ENCODE assay signal across 8 cellular contexts in the genomic region with DNA sequence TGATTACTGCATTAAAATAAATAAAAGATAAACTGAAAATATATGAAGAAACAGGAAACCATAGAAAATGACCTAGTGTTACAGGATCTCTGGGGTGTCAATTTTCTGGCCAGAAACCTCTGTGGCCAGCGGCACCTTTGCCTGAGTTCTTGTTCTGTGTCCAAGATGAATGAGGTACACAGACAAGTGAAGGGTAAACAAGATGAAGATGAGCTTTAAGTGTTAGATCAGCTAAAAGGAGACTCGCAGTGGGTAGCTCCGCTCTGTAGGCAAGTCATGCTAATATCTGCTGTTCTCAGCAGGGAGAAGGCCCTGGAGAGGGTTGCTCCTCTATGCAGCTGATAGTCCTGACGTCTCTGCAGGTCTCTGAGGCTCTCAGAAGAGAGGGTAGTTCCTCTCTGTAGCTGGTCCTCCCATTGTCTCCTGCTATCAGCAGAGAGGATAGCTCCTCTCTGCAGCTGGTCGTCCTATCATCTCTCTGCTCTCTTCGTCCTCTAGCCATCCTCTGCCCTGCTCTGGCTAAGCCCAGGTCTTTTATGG. TPM values are rescaled to one million over a fixed set of nuclear protein-coding genes. Genes with fewer than 3 reads are reported as not detected.
A peak's percentile ranks its signal among the peaks of the same experiment; 100 is the strongest.
DNase-seq lines count a peak whose midpoint lies in the region; ATAC-seq, FAIRE-seq and TF ChIP-seq lines count a peak whose summit lies in the region.

No MANE protein-coding gene starts in this region.

- CTCF ChIA-PET in A549 (lab: Yijun Ruan, JAX), result interaction anchor here (0.8 to 3.9 kb wide), 4 partner anchors 11 to 455 kb away, joined by 3 to 19 read pairs (median 3); no protein-coding TSS in a partner anchor

- H3K36me3 Mint-ChIP-seq in activated naive CD8-positive, alpha-beta T cell treated with anti-CD3 and anti-CD28 coated beads, Interleukin-2, amount 10 ng/mL, durations not matched to agents 7 days and 5 days, result no peaks in the 10 kb centered on the region

- TF ChIP-seq CTCF in A549 (IDR thresholded peaks at IDR 0.05) (no peak), lower lobe of right lung (IDR thresholded peaks at IDR 0.05) (no peak), GM13976 (IDR thresholded peaks at IDR 0.05; ENCODE audit: borderline replicate concordance, control extremely low read depth, extremely low read depth, insufficient read depth, missing control alignments) (no peak)

- no peaks in the 10 kb centered on the region for H3K27me3 Mint-ChIP-seq in activated naive CD8-positive, alpha-beta T cell treated with anti-CD3 and anti-CD28 coated beads, Interleukin-2, amount 10 ng/mL, durations not matched to agents 7 days and 5 days

- POLR2A ChIA-PET in A549 (lab: Yijun Ruan, JAX), result interaction anchor here (1.4 kb wide), 1 partner anchor 21 kb away, joined by 6 read pairs; no protein-coding TSS in a partner anchor
- POLR2A ChIA-PET in activated naive CD8-positive, alpha-beta T cell treated with anti-CD3 and anti-CD28 coated beads, Interleukin-2, amount 10 ng/mL, durations not matched to agents 7 days and 5 days (lab: Charles Lee), result interaction anchor here (0.6 to 1.8 kb wide), 6 partner anchors 27 to 827 kb away, joined by 3 to 13 read pairs (median 3); a partner anchor contains a TSS

- FAIRE-seq in A549 (lab: Jason Lieb, UNC), result no peak

- intact Hi-C loops in lower lobe of right lung (cut with DNase I), result no loop called here

- TF ChIP-seq POLR2A in A549 (IDR thresholded peaks at IDR 0.05; ENCODE audit: low read length), result no peak

- H3K27me3 ChIP-seq in H7 (ENCODE audit: control insufficient read depth, insufficient read depth, low read length) (no peaks in the 10 kb centered on the region), lower lobe of right lung (ENCODE audit: low read depth) (no peaks in the 10 kb centered on the region)

- H3K4me2 ChIP-seq in A549, result peak overlapping the region; percentile 70

- H3K4me3 ChIP-seq in A549 (peak overlapping the region; percentile 52), H7 (ENCODE audit: insufficient read depth, low read depth, low read length) (peak overlapping the region; percentile 63), lower lobe of right lung (peak overlapping the region; percentile 76)

- H3K9me3 ChIP-seq in A549, result no peaks in the 10 kb centered on the region
- no peaks in the 10 kb centered on the region for H3K9me3 ChIP-seq in lower lobe of right lung

- H3K9me3 Mint-ChIP-seq in activated naive CD8-positive, alpha-beta T cell treated with anti-CD3 and anti-CD28 coated beads, Interleukin-2, amount 10 ng/mL, durations not matched to agents 7 days and 5 days, result no peaks in the 10 kb centered on the region

- no peaks in the 10 kb centered on the region for H3K36me3 ChIP-seq in H7 (replicated peaks; ENCODE audit: control insufficient read depth, insufficient read depth, low read length)
- H3K36me3 ChIP-seq in lower lobe of right lung, result no peaks in the 10 kb centered on the region

- no peak for TF ChIP-seq RAD21 in A549 (conservative IDR thresholded peaks at IDR 0.05 in 1 of 2, IDR thresholded peaks at IDR 0.05 in 1 of 2)

- no peak for TF ChIP-seq EP300 in A549 (IDR thresholded peaks at IDR 0.05)

- H3K27ac Mint-ChIP-seq in activated naive CD8-positive, alpha-beta T cell treated with anti-CD3 and anti-CD28 coated beads, Interleukin-2, amount 10 ng/mL, durations not matched to agents 7 days and 5 days, result peak overlapping the region; percentile 57

- H3K4me1 ChIP-seq in A549 (peaks cover 13% of the 10 kb centered on the region; the same call in 2 of the 3 replicates), lower lobe of right lung (peaks cover 21% of the 10 kb centered on the region)

- ATAC-seq in A549 (peak; percentile 42 to 45; a peak in 4 of 6 replicates), lower lobe of right lung (no peak)
- ATAC-seq in activated naive CD8-positive, alpha-beta T cell treated with anti-CD3 and anti-CD28 coated beads, Interleukin-2, amount 10 ng/mL, durations not matched to agents 7 days and 5 days (ENCODE audit: low read depth), result no peak

- DNase-seq in A549 (ENCODE audit: low read depth in 1 of 2, low spot score in 1 of 2) (no peak), H7 (peak; percentile 25), lower lobe of right lung (no peak), GM13976 (ENCODE audit: low spot score) (no peak), AG08395 (ENCODE audit: low spot score) (no peak), NCI-H1105 (lab: John Stamatoyannopoulos, UW) (no peak)
- DNase-seq in activated naive CD8-positive, alpha-beta T cell treated with anti-CD3 and anti-CD28 coated beads, Interleukin-2, amount 10 ng/mL, durations not matched to agents 7 days and 5 days, result no peak
- no peak for DNase-seq in stimulated activated CD8-positive, alpha-beta memory T cell treated with anti-CD3 and anti-CD28 coated beads, Interleukin-4, amount 100 ng/mL, for 48 hours

- H3K27ac ChIP-seq in A549 (peak overlapping the region; percentile 75 to 87), lower lobe of right lung (peak overlapping the region; percentile 56)

- H3K4me3 Mint-ChIP-seq in activated naive CD8-positive, alpha-beta T cell treated with anti-CD3 and anti-CD28 coated beads, Interleukin-2, amount 10 ng/mL, durations not matched to agents 7 days and 5 days, result peak overlapping the region; percentile 77

- WGBS in A549 (ENCODE audit: missing lambda C conversion rate), result 57% methylated on average over 6 of the region's 6 CpGs

- peaks cover 25% of the 10 kb centered on the region for H3K4me1 Mint-ChIP-seq in activated naive CD8-positive, alpha-beta T cell treated with anti-CD3 and anti-CD28 coated beads, Interleukin-2, amount 10 ng/mL, durations not matched to agents 7 days and 5 days

- in situ Hi-C loops in GM13976 (cut with MboI; ENCODE audit: low sequenced_read_pairs, unreplicated experiment), result loop anchor here (25.0 kb wide), 1 partner anchor 459 kb away; no protein-coding TSS in a partner anchor

TF ChIP-seq in A549, 52 proteins besides CTCF, POLR2A, EP300 and RAD21 (continues in another document):
- TF ChIP-seq CHD4 (IDR thresholded peaks at IDR 0.05; ENCODE audit: borderline replicate concordance), result no peak
- TF ChIP-seq, protein P1, sequence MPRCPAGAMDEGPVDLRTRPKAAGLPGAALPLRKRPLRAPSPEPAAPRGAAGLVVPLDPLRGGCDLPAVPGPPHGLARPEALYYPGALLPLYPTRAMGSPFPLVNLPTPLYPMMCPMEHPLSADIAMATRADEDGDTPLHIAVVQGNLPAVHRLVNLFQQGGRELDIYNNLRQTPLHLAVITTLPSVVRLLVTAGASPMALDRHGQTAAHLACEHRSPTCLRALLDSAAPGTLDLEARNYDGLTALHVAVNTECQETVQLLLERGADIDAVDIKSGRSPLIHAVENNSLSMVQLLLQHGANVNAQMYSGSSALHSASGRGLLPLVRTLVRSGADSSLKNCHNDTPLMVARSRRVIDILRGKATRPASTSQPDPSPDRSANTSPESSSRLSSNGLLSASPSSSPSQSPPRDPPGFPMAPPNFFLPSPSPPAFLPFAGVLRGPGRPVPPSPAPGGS (IDR thresholded peaks at IDR 0.05), result no peak
- TF ChIP-seq GATA3 (IDR thresholded peaks at IDR 0.05; ENCODE audit: borderline replicate concordance), result no peak
- TF ChIP-seq NFE2L2 (conservative IDR thresholded peaks at IDR 0.05; ENCODE audit: low read length), result no peak
- TF ChIP-seq, protein P2, sequence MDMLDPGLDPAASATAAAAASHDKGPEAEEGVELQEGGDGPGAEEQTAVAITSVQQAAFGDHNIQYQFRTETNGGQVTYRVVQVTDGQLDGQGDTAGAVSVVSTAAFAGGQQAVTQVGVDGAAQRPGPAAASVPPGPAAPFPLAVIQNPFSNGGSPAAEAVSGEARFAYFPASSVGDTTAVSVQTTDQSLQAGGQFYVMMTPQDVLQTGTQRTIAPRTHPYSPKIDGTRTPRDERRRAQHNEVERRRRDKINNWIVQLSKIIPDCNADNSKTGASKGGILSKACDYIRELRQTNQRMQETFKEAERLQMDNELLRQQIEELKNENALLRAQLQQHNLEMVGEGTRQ (IDR thresholded peaks at IDR 0.05), result no peak
- no peak for TF ChIP-seq HOXB13 (CRISPR knock-in tag; IDR thresholded peaks at IDR 0.05; ENCODE audit: low read depth)
- TF ChIP-seq HDAC2 (IDR thresholded peaks at IDR 0.05), result no peak

RNA-seq across cellular contexts. Expression of a gene that starts 35.9 kb away (rescaled TPM):
- polyA plus RNA-seq in A549 (2011; rRNA removed), result 5.7 and 7.3 TPM in 2 replicates
- polyA plus RNA-seq in A549 (2012; cell fraction: cytosol; rRNA removed), result 3.3 and 4.3 TPM in 2 replicates
- 3.4 and 5.5 TPM in 2 replicates for polyA plus RNA-seq in A549 (2012; cell fraction: nucleus; rRNA removed)
- 5.7 to 6.6 TPM (median 6.4 TPM) in 3 replicates for polyA plus RNA-seq in A549 (2017; fragmentation: RNase III; extraction: RNeasy Plus Mini Kit Qiagen cat#74134 plus additional on column Dnase treatment)
- polyA minus RNA-seq in A549 (2011; rRNA and poly(A)+ RNA removed), result 4.6 and 5.0 TPM in 2 replicates
- total RNA-seq in H7 (2014; rRNA removed; shearing (Covaris generic)), result 14.5 and 17.5 TPM in 2 replicates
- 10 to 100 TPM; 13.8 to 14.7 TPM for total RNA-seq in activated naive CD8-positive, alpha-beta T cell treated with anti-CD3 and anti-CD28 coated beads, Interleukin-2, amount 10 ng/mL, durations not matched to agents 7 days and 5 days
- total RNA-seq in lower lobe of right lung, result 11.5 TPM

RNA-seq across cellular contexts. Expression of a gene that starts 36.3 kb away (rescaled TPM):
- polyA plus RNA-seq in A549 (2011; rRNA removed) (1.4 and 1.6 TPM in 2 replicates), A549 (2017; fragmentation: RNase III; extraction: RNeasy Plus Mini Kit Qiagen cat#74134 plus additional on column Dnase treatment) (0.59 to 1.2 TPM (median 0.93 TPM) in 3 replicates)
- polyA plus RNA-seq in A549 (2012; cell fraction: cytosol; rRNA removed), result 0.31 and 0.32 TPM in 2 replicates
- 0.56 and 0.61 TPM in 2 replicates for polyA plus RNA-seq in A549 (2012; cell fraction: nucleus; rRNA removed)
- 0.45 and 0.83 TPM in 2 replicates for polyA minus RNA-seq in A549 (2011; rRNA and poly(A)+ RNA removed)
- total RNA-seq in H7 (2014; rRNA removed; shearing (Covaris generic)), result 0.14 TPM in 1 of 2 replicates, not detected in the other
- 1 to 10 TPM; 1.4 to 2.0 TPM for total RNA-seq in activated naive CD8-positive, alpha-beta T cell treated with anti-CD3 and anti-CD28 coated beads, Interleukin-2, amount 10 ng/mL, durations not matched to agents 7 days and 5 days
- total RNA-seq in lower lobe of right lung, result 1.1 TPM

RNA-seq across cellular contexts. Expression of a gene that starts 51.7 kb away (rescaled TPM):
- polyA plus RNA-seq in A549 (2011; rRNA removed) (19.0 and 21.9 TPM in 2 replicates), A549 (2017; fragmentation: RNase III; extraction: RNeasy Plus Mini Kit Qiagen cat#74134 plus additional on column Dnase treatment) (12.3 to 16.6 TPM (median 15.4 TPM) in 3 replicates)
- polyA plus RNA-seq in A549 (2012; cell fraction: cytosol; rRNA removed), result 24.5 and 35.6 TPM in 2 replicates
- polyA plus RNA-seq in A549 (2012; cell fraction: nucleus; rRNA removed), result 78.3 and 86.2 TPM in 2 replicates
- 28.6 and 29.4 TPM in 2 replicates for polyA minus RNA-seq in A549 (2011; rRNA and poly(A)+ RNA removed)
- 89.7 and 93.6 TPM in 2 replicates for total RNA-seq in H7 (2014; rRNA removed; shearing (Covaris generic))
- total RNA-seq in activated naive CD8-positive, alpha-beta T cell treated with anti-CD3 and anti-CD28 coated beads, Interleukin-2, amount 10 ng/mL, durations not matched to agents 7 days and 5 days, result 100 to 1,000 TPM; 428 to 445 TPM
- 56.8 TPM for total RNA-seq in lower lobe of right lung

Comparison
In these comparisons a context has a peak if more than half of its experiments do, and no peak if none do; other contexts are left out.
1. ATAC-seq: peak in A549 (2 of 2); none in activated naive CD8-positive, alpha-beta T cell treated with anti-CD3 and anti-CD28 coated beads, Interleukin-2, amount 10 ng/mL, durations not matched to agents 7 days and 5 days (single experiment) and lower lobe of right lung (0 of 2).
2. Peak in every context shown above with its lines, with median percentiles within 50 percentile points of each other: H3K4me3 ChIP-seq.